Comparison of ENCODE assay signal across 34 cellular contexts in the genomic region with DNA sequence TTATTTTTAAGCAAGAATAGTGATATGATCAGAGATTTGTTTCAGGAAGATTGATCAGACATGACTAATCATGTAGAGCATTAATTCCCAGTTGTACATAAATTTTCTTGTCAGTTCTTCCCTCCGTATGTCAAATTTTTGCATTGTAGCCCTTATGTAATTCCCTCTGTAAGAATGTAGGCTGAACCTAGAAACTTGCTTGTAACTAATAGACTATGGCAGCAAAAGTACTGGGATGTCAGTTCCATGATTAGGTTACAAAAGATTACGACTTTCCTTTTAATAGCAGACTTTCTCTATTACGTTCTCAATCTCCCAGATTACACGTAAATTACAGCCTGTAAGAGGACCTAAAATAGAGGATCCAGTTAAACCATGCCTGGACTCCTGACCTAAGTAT.
A peak's percentile ranks its signal among the peaks of the same experiment; 100 is the strongest.
DNase-seq lines count a peak whose midpoint lies in the region; FAIRE-seq and TF ChIP-seq lines count a peak whose summit lies in the region.
"Had no signal": no experiment of that assay in that cellular context is flagged by ENCODE, and none has a peak within 500 bp of the region (broad histone marks: within the 10 kb centered on the region; RNA-seq: fewer than 3 reads in every experiment).

No MANE protein-coding gene starts in this region.

- H3K4me1 ChIP-seq in tibial nerve (no peaks in the 10 kb centered on the region), ascending aorta (no peaks in the 10 kb centered on the region)
- H3K4me1 ChIP-seq: A549, BE2C, BLaER1, Caco-2 had no signal

- no peak for TF ChIP-seq POLR2A in tibial nerve (IDR thresholded peaks at IDR 0.05)

- H3K36me3 ChIP-seq in neural cell (ENCODE audit: insufficient read depth, low read length) (no peaks in the 10 kb centered on the region), tibial nerve (no peaks in the 10 kb centered on the region), ascending aorta (no peaks in the 10 kb centered on the region)
- H3K36me3 ChIP-seq: BE2C; BLaER1; BLaER1 treated with 17β-estradiol and CSF1 and Interleukin-3, amounts not matched to agents 10 nM and 100 nM had no signal

- no peaks in the 10 kb centered on the region for H3F3A ChIP-seq in neural cell (ENCODE audit: insufficient read depth, low read length, poor library complexity, severe bottlenecking)

- no peaks in the 10 kb centered on the region for H3K79me2 ChIP-seq in neural cell (replicated peaks; ENCODE audit: insufficient read depth, low read length)

- H3K9me3 ChIP-seq in neural cell (ENCODE audit: low read length) (no peaks in the 10 kb centered on the region), tibial nerve (no peaks in the 10 kb centered on the region), ascending aorta (no peaks in the 10 kb centered on the region)
- H3K9me3 ChIP-seq: A549; BE2C; BLaER1; BLaER1 treated with 17β-estradiol and CSF1 and Interleukin-3, amounts not matched to agents 10 nM and 100 nM; Caco-2 had no signal

- H3K27me3 ChIP-seq in neural cell (ENCODE audit: insufficient read depth, low read depth, low read length) (no peaks in the 10 kb centered on the region), tibial nerve (no peaks in the 10 kb centered on the region), ascending aorta (no peaks in the 10 kb centered on the region)
- H3K27me3 ChIP-seq: BE2C; BLaER1; BLaER1 treated with 17β-estradiol and CSF1 and Interleukin-3, amounts not matched to agents 10 nM and 100 nM had no signal

- intact Hi-C loops in ascending aorta (cut with DNase I): no loop called here

- 79 to 82% methylated on average over 4 of the region's 4 CpGs for WGBS in tibial nerve, 2 donors

- no peaks in the 10 kb centered on the region for H4K20me1 ChIP-seq in neural cell (ENCODE audit: insufficient read depth)
- H4K20me1 ChIP-seq: BLaER1; BLaER1 treated with 17β-estradiol and CSF1 and Interleukin-3, amounts not matched to agents 10 nM and 100 nM had no signal

- no peak overlapping the region for H3K9ac ChIP-seq in neural cell (ENCODE audit: low read length)
- H3K9ac ChIP-seq: BLaER1; BLaER1 treated with 17β-estradiol and CSF1 and Interleukin-3, amounts not matched to agents 10 nM and 100 nM had no signal

- H3K4me3 ChIP-seq in neural cell (ENCODE audit: low read length) (no peak overlapping the region), tibial nerve (no peak overlapping the region), foreskin fibroblast (ENCODE audit: low read depth in 1 of 2, low read length in 2 of 2) (no peak overlapping the region), ascending aorta (no peak overlapping the region)
- H3K4me3 ChIP-seq: A549; BLaER1; BLaER1 treated with 17β-estradiol and CSF1 and Interleukin-3, amounts not matched to agents 10 nM and 100 nM had no signal

- DNase-seq in D721Med (ENCODE audit: insufficient read length, low spot score) (no peak), caudate nucleus (lab: John Stamatoyannopoulos, UW) (peak in 2 of 61 donors; percentile 36 to 45), putamen (ENCODE audit: low spot score) (peak; percentile 60), tibial nerve (ENCODE audit: low spot score in 2 of 2) (no peak), NCI-H345 (lab: John Stamatoyannopoulos, UW) (no peak), foreskin fibroblast (no peak), ascending aorta (ENCODE audit: low spot score in 2 of 2) (no peak)
- DNase-seq: 8988T; ACHN; AML-193; BE2C; C1 segment of cervical spinal cord; Caco-2; Calu3; CD4-positive, alpha-beta memory T cell; CD4-positive, alpha-beta T cell; CD4-positive, CD25-positive, alpha-beta regulatory T cell; CD8-positive, alpha-beta memory T cell; CD8-positive, alpha-beta T cell; COR-L47; DMS 273 treated with DMSO at 0.1 percent for 48 hours; DMS153; DMS53; DMS79; DMS79 treated with DMSO at 0.1 percent for 48 hours; DND-41; EL had no signal

- H3K27ac ChIP-seq in caudate nucleus (ENCODE audit: low read depth, low read length) (peak overlapping the region; percentile 65), neural cell (ENCODE audit: low read length) (peak overlapping the region; percentile 34), tibial nerve (no peak overlapping the region), ascending aorta (no peak overlapping the region)
- H3K27ac ChIP-seq: 22Rv1; A549; BLaER1; BLaER1 treated with 17β-estradiol and CSF1 and Interleukin-3, amounts not matched to agents 10 nM and 100 nM; C4-2B had no signal

- H2AFZ ChIP-seq in neural cell (ENCODE audit: low read depth, low read length): no peak overlapping the region

- H3K4me2 ChIP-seq in neural cell (ENCODE audit: low read length): peak overlapping the region; percentile 37
- H3K4me2 ChIP-seq: A549; BLaER1; BLaER1 treated with 17β-estradiol and CSF1 and Interleukin-3, amounts not matched to agents 10 nM and 100 nM had no signal

- FAIRE-seq in D721Med (lab: Jason Lieb, UNC): peak; percentile 16
- FAIRE-seq: A204.1, A549 had no signal

- no peak for TF ChIP-seq CTCF in D721Med (IDR thresholded peaks at IDR 0.05; ENCODE audit: insufficient read depth, missing control alignments)
- no peak for TF ChIP-seq CTCF in neural cell (IDR thresholded peaks at IDR 0.05; ENCODE audit: poor library complexity, severe bottlenecking)
- no peak for TF ChIP-seq CTCF in tibial nerve (IDR thresholded peaks at IDR 0.05)
- TF ChIP-seq CTCF in foreskin fibroblast (IDR thresholded peaks at IDR 0.05; ENCODE audit: low read depth, low read length): no peak
- TF ChIP-seq CTCF in ascending aorta (IDR thresholded peaks at IDR 0.05): no peak

- TF ChIP-seq EP300 in neural cell (conservative IDR thresholded peaks at IDR 0.05; ENCODE audit: poor library complexity, severe bottlenecking) (peak; percentile 62), tibial nerve (IDR thresholded peaks at IDR 0.05) (no peak)

- no peaks in the 10 kb centered on the region for H3K9me2 ChIP-seq in neural cell (ENCODE audit: insufficient read depth, low read length)

- no peak for TF ChIP-seq RAD21 in neural cell (conservative IDR thresholded peaks at IDR 0.05)

TF ChIP-seq in neural cell, 6 proteins besides CTCF, POLR2A, EP300 and RAD21:
- TF ChIP-seq TAF1 (IDR thresholded peaks at IDR 0.05; ENCODE audit: low read depth) (no peak), POLR2AphosphoS5 (IDR thresholded peaks at IDR 0.05) (no peak), MXI1 (conservative IDR thresholded peaks at IDR 0.05; ENCODE audit: poor library complexity, severe bottlenecking) (no peak), SMC3 (conservative IDR thresholded peaks at IDR 0.05; ENCODE audit: poor library complexity) (no peak), EZH2 (IDR thresholded peaks at IDR 0.05; ENCODE audit: borderline replicate concordance, insufficient read depth, low read length, poor library complexity, severe bottlenecking) (no peak)
- TF ChIP-seq, protein P1, sequence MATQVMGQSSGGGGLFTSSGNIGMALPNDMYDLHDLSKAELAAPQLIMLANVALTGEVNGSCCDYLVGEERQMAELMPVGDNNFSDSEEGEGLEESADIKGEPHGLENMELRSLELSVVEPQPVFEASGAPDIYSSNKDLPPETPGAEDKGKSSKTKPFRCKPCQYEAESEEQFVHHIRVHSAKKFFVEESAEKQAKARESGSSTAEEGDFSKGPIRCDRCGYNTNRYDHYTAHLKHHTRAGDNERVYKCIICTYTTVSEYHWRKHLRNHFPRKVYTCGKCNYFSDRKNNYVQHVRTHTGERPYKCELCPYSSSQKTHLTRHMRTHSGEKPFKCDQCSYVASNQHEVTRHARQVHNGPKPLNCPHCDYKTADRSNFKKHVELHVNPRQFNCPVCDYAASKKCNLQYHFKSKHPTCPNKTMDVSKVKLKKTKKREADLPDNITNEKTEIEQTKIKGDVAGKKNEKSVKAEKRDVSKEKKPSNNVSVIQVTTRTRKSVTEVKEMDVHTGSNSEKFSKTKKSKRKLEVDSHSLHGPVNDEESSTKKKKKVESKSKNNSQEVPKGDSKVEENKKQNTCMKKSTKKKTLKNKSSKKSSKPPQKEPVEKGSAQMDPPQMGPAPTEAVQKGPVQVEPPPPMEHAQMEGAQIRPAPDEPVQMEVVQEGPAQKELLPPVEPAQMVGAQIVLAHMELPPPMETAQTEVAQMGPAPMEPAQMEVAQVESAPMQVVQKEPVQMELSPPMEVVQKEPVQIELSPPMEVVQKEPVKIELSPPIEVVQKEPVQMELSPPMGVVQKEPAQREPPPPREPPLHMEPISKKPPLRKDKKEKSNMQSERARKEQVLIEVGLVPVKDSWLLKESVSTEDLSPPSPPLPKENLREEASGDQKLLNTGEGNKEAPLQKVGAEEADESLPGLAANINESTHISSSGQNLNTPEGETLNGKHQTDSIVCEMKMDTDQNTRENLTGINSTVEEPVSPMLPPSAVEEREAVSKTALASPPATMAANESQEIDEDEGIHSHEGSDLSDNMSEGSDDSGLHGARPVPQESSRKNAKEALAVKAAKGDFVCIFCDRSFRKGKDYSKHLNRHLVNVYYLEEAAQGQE (IDR thresholded peaks at IDR 0.05; ENCODE audit: borderline replicate concordance): no peak

Comparison
In these comparisons a context has a peak if more than half of its experiments do, and no peak if none do; other contexts are left out.
1. H3K27ac ChIP-seq: peak in caudate nucleus (single experiment) and neural cell (single experiment); none in tibial nerve (0 of 4) and ascending aorta (0 of 2).